ENCODE assay signal across 12 cellular contexts in genomic region chr4:9444681-9445080, GRCh38. TPM values are rescaled to one million over a fixed set of nuclear protein-coding genes. Genes with fewer than 3 reads are reported as not detected.
DNase-seq lines count a peak whose midpoint lies in the region; TF ChIP-seq lines count a peak whose summit lies in the region.
"Not testable (repeated sequence)": the region's sequence is repeated elsewhere in the genome, so short reads cannot be mapped to it uniquely, and the experiment has no call there.
"Had no signal": no experiment of that assay in that cellular context is flagged by ENCODE, and none has a peak within 500 bp of the region (broad histone marks: within the 10 kb centered on the region; RNA-seq: fewer than 3 reads in every experiment).

No MANE protein-coding gene starts in this region.

- WGBS in thyroid gland, 2 donors, result 29 to 37% methylated on average over 6 of the region's 6 CpGs

- H3K27me3 ChIP-seq in thyroid gland, result not testable (repeated sequence)

- H3K9me3 ChIP-seq in thyroid gland, result not testable (repeated sequence)

- peak; percentile 51 to 57 for DNase-seq in thyroid gland

- intact Hi-C loops in thyroid gland (cut with DNase I), result not testable (repeated sequence)

- peaks cover 20 to 23% of the 10 kb centered on the region in 2 donors for H3K4me1 ChIP-seq in thyroid gland

- TF ChIP-seq POLR2A in thyroid gland (IDR thresholded peaks at IDR 0.05), result not testable (repeated sequence)

- H3K4me3 ChIP-seq in thyroid gland (replicated peaks in 1 of 3), result not testable (repeated sequence)

- H3K27ac ChIP-seq in thyroid gland, result peak overlapping the region; percentile 45 to 83 (median 50)

- not testable (repeated sequence) for TF ChIP-seq CTCF in thyroid gland (IDR thresholded peaks at IDR 0.05)

- H3K36me3 ChIP-seq in thyroid gland, result not testable (repeated sequence)

RNA-seq across cellular contexts. Expression of gene DEFB131A, which starts 0.5 kb away (rescaled TPM):
- total RNA-seq in thyroid gland, result not detected
- total RNA-seq: A172; A673; B cell; Caco-2; Calu3; CD4-positive, alpha-beta memory T cell; CD4-positive, alpha-beta T cell; CD4-positive, CD25-positive, alpha-beta regulatory T cell; CD8-positive, alpha-beta memory T cell; CD8-positive, alpha-beta T cell; Daoy had no signal
